Comparison of ENCODE assay signal across 8 cellular contexts in the genomic region with DNA sequence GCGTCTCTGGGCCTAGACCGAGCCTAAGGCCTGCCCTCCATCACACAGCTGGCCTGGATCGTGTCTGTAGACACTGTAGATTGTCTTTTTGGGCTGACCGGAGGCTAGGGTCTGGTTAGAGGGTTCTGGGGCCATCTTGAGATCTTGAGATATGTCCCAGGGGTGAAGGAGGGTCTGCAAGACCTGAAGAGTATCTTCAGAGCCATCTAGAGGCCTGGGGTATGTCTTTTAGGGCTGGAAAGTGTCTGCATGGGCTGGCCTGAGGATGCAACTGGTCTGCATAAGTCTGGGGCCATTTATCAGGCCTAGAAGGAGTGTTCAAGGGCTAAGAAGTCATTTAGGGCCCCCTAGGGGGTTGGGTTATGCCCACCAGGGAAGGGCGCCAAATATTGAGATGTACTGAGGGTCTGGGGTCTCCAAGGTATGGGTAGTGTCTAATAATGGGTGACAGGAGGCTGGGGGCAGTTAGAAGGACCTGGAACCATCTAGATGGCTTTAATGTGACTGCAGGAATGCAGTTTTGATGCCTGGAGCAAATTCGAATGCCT. TPM values are rescaled to one million over a fixed set of nuclear protein-coding genes. Genes with fewer than 3 reads are reported as not detected.
DNase-seq lines count a peak whose midpoint lies in the region; ATAC-seq, FAIRE-seq and TF ChIP-seq lines count a peak whose summit lies in the region.

No MANE protein-coding gene starts in this region.

- H3K4me3 ChIP-seq in cardiac muscle cell: peak overlapping the region; percentile 86
- H3K4me3 ChIP-seq in astrocyte (ENCODE audit: insufficient read depth, low read depth, low read length): peak overlapping the region; percentile 100
- peak overlapping the region; percentile 94 for H3K4me3 ChIP-seq in lower lobe of right lung
- peak overlapping the region; percentile 91 to 98 for H3K4me3 ChIP-seq in uterus

- H3K27ac ChIP-seq in cardiac muscle cell (peak overlapping the region; percentile 97), astrocyte (ENCODE audit: low read depth, low read length) (peak overlapping the region; percentile 99), lower lobe of right lung (peak overlapping the region; percentile 99), uterus (peak overlapping the region; percentile 83 to 97)

- TF ChIP-seq CTCF in cardiac muscle cell (IDR thresholded peaks at IDR 0.05; ENCODE audit: low read depth, low read length) (no peak), astrocyte (IDR thresholded peaks at IDR 0.05; ENCODE audit: insufficient read depth, low read depth, low read length) (no peak), lower lobe of right lung (IDR thresholded peaks at IDR 0.05) (no peak), uterus (IDR thresholded peaks at IDR 0.05) (no peak)

- H3K9ac ChIP-seq in astrocyte (ENCODE audit: low read length): peak overlapping the region; percentile 100

- intact Hi-C loops in Right ventricle myocardium inferior (cut with DNase I): loop anchor here (5.0 kb wide), 1 partner anchor 190 kb away; the partner anchor contains the start of genes ALDH16A1 and PIH1D1
- intact Hi-C loops in lower lobe of right lung (cut with DNase I): no loop called here
- intact Hi-C loops in uterus (cut with DNase I; ENCODE audit: low total_unique reads): no loop called here

- ATAC-seq in Right ventricle myocardium inferior (no peak), lower lobe of right lung (no peak), HG03442 (IDR thresholded peaks at IDR 0.05; ENCODE audit: unreplicated experiment) (no peak), HG02840 (IDR thresholded peaks at IDR 0.05; ENCODE audit: low FRiP score, unreplicated experiment) (no peak), HG03196 (IDR thresholded peaks at IDR 0.05; ENCODE audit: unreplicated experiment) (no peak)

- no peaks in the 10 kb centered on the region for H3K27me3 ChIP-seq in cardiac muscle cell
- H3K27me3 ChIP-seq in astrocyte (ENCODE audit: insufficient read depth, low read length): no peaks in the 10 kb centered on the region
- H3K27me3 ChIP-seq in lower lobe of right lung (ENCODE audit: low read depth): no peaks in the 10 kb centered on the region
- no peaks in the 10 kb centered on the region for H3K27me3 ChIP-seq in uterus

- peaks cover 6% of the 10 kb centered on the region for H3K36me3 Mint-ChIP-seq in astrocyte (ENCODE audit: low read depth, unreplicated experiment)

- peaks cover 64% of the 10 kb centered on the region for H3K79me2 ChIP-seq in astrocyte (ENCODE audit: insufficient read depth, low read length)

- no peaks in the 10 kb centered on the region for H3K27me3 Mint-ChIP-seq in astrocyte (ENCODE audit: low read depth, unreplicated experiment)

- H3K4me1 ChIP-seq in cardiac muscle cell (ENCODE audit: low read depth): peaks cover 29% of the 10 kb centered on the region
- H3K4me1 ChIP-seq in astrocyte (ENCODE audit: insufficient read depth, low read length): peaks cover 37% of the 10 kb centered on the region
- H3K4me1 ChIP-seq in lower lobe of right lung: peaks cover 44% of the 10 kb centered on the region
- H3K4me1 ChIP-seq in uterus: peaks cover 4 to 14% of the 10 kb centered on the region in 2 donors

- no peak for DNase-seq in cardiac muscle cell (ENCODE audit: low read depth in 1 of 2, low spot score in 1 of 2)
- no peak for DNase-seq in Right ventricle myocardium inferior (ENCODE audit: missing footprints)
- no peak for DNase-seq in astrocyte (ENCODE audit: low read depth)
- no peak for DNase-seq in lower lobe of right lung
- no peak for DNase-seq in uterus

- peak overlapping the region; percentile 96 for H3K4me2 ChIP-seq in astrocyte (ENCODE audit: low read length)

- H4K20me1 ChIP-seq in astrocyte (ENCODE audit: insufficient read depth, low read length): peaks cover 44% of the 10 kb centered on the region

- peak overlapping the region; percentile 99 for H3K27ac Mint-ChIP-seq in astrocyte (ENCODE audit: unreplicated experiment)

- peak overlapping the region; percentile 73 for H2AFZ ChIP-seq in astrocyte (ENCODE audit: low read depth, low read length)

- H3K4me3 Mint-ChIP-seq in astrocyte (ENCODE audit: unreplicated experiment): peak overlapping the region; percentile 100

- peaks cover 27% of the 10 kb centered on the region for H3K4me1 Mint-ChIP-seq in astrocyte (ENCODE audit: low read depth, unreplicated experiment)

- no peak for FAIRE-seq in astrocyte (lab: Jason Lieb, UNC)

- H3K36me3 ChIP-seq in cardiac muscle cell (peaks cover 12% of the 10 kb centered on the region), astrocyte (ENCODE audit: insufficient read depth, low read length) (peaks cover 3% of the 10 kb centered on the region), lower lobe of right lung (peaks cover 26% of the 10 kb centered on the region), uterus (no peaks in the 10 kb centered on the region)

- H3K9me3 ChIP-seq in cardiac muscle cell (ENCODE audit: low read depth): no peaks in the 10 kb centered on the region
- H3K9me3 ChIP-seq in astrocyte (ENCODE audit: insufficient read depth, low read depth, low read length): no peaks in the 10 kb centered on the region
- no peaks in the 10 kb centered on the region for H3K9me3 ChIP-seq in lower lobe of right lung
- no peaks in the 10 kb centered on the region for H3K9me3 ChIP-seq in uterus

- H3K9me3 Mint-ChIP-seq in astrocyte (ENCODE audit: unreplicated experiment): no peaks in the 10 kb centered on the region

- no peak for TF ChIP-seq POLR2A in uterus (IDR thresholded peaks at IDR 0.05)

RNA-seq across cellular contexts. Expression of gene SCAF1, which starts 0.6 kb away (rescaled TPM):
- total RNA-seq in cardiac muscle cell: 66.9 and 71.0 TPM in 2 replicates
- polyA plus RNA-seq in cardiac muscle cell: 16.4 and 19.3 TPM in 2 replicates
- total RNA-seq in Right ventricle myocardium inferior: 42.5 TPM
- 105 and 107 TPM in 2 replicates for total RNA-seq in astrocyte
- 59.4 TPM for total RNA-seq in lower lobe of right lung
- 10 to 100 TPM in 3 of 4 donors, 1 to 10 TPM in 1; 8.8 to 76.9 (median 11.4) TPM for total RNA-seq in uterus

RNA-seq across cellular contexts. Expression of gene RRAS, which starts 2.6 kb away (rescaled TPM):
- total RNA-seq in cardiac muscle cell: 41.3 and 42.6 TPM in 2 replicates
- polyA plus RNA-seq in cardiac muscle cell: 80.1 and 88.1 TPM in 2 replicates
- total RNA-seq in Right ventricle myocardium inferior: 120 TPM
- 94.7 and 104 TPM in 2 replicates for total RNA-seq in astrocyte
- total RNA-seq in lower lobe of right lung: 114 TPM
- 100 to 1,000 TPM in 1 of 4 donors, 10 to 100 TPM in 3; 17.1 to 106 (median 47.7) TPM for total RNA-seq in uterus

RNA-seq across cellular contexts. Expression of gene IRF3, which starts 23.1 kb away (rescaled TPM):
- 137 and 145 TPM in 2 replicates for total RNA-seq in cardiac muscle cell
- polyA plus RNA-seq in cardiac muscle cell: 37.6 and 38.4 TPM in 2 replicates
- total RNA-seq in Right ventricle myocardium inferior: 36.4 TPM
- 63.0 and 68.1 TPM in 2 replicates for total RNA-seq in astrocyte
- 99.8 TPM for total RNA-seq in lower lobe of right lung
- 100 to 1,000 TPM in 1 of 4 donors, 10 to 100 TPM in 2, 1 to 10 TPM in 1; 8.2 to 106 (median 63.9) TPM for total RNA-seq in uterus

RNA-seq across cellular contexts. Expression of gene BCL2L12, which starts 23.2 kb away (rescaled TPM):
- total RNA-seq in cardiac muscle cell: 39.4 and 41.3 TPM in 2 replicates
- polyA plus RNA-seq in cardiac muscle cell: 55.5 and 59.4 TPM in 2 replicates
- total RNA-seq in Right ventricle myocardium inferior: 10.6 TPM
- 26.6 and 31.5 TPM in 2 replicates for total RNA-seq in astrocyte
- 17.0 TPM for total RNA-seq in lower lobe of right lung
- 10 to 100 TPM in 1 of 4 donors, 1 to 10 TPM in 3; 3.1 to 23.8 (median 3.5) TPM for total RNA-seq in uterus

RNA-seq across cellular contexts. Expression of gene PRMT1, which starts 34.5 kb away (rescaled TPM):
- 494 and 516 TPM in 2 replicates for total RNA-seq in cardiac muscle cell
- 398 and 431 TPM in 2 replicates for polyA plus RNA-seq in cardiac muscle cell
- 122 TPM for total RNA-seq in Right ventricle myocardium inferior
- total RNA-seq in astrocyte: 215 and 235 TPM in 2 replicates
- total RNA-seq in lower lobe of right lung: 88.3 TPM
- total RNA-seq in uterus: 100 to 1,000 TPM in 3 of 4 donors, 10 to 100 TPM in 1; 78.5 to 274 (median 217) TPM
